In genomic region chr4:7418131-7418943, GRCh38 we compare ENCODE assay signal across 25 cellular contexts. TPM values are rescaled to one million over a fixed set of nuclear protein-coding genes. Genes with fewer than 3 reads are reported as not detected.
DNase-seq lines count a peak whose midpoint lies in the region; ATAC-seq and TF ChIP-seq lines count a peak whose summit lies in the region.
"Had no signal": no experiment of that assay in that cellular context is flagged by ENCODE, and none has a peak within 500 bp of the region (broad histone marks: within the 10 kb centered on the region; RNA-seq: fewer than 3 reads in every experiment).

No MANE protein-coding gene starts in this region.

- no peaks in the 10 kb centered on the region for H3K4me1 ChIP-seq in DND-41 (ENCODE audit: insufficient read depth, low read length)
- no peaks in the 10 kb centered on the region for H3K4me1 ChIP-seq in spleen
- H3K4me1 ChIP-seq in thyroid gland, result peaks cover 4 to 19% of the 10 kb centered on the region in 2 donors
- H3K4me1 ChIP-seq: heart right ventricle, SJCRH30 had no signal

- H3K36me3 ChIP-seq in DND-41 (ENCODE audit: insufficient read depth, low read length) (no peaks in the 10 kb centered on the region), spleen (no peaks in the 10 kb centered on the region), thyroid gland (no peaks in the 10 kb centered on the region)
- H3K36me3 ChIP-seq: heart right ventricle, neural progenitor cell, SJCRH30 had no signal

- no peaks in the 10 kb centered on the region for H3K36me3 Mint-ChIP-seq in activated T-cell treated with anti-CD3 and anti-CD28 coated beads, Interleukin-2, amount 50 U/mL, for 24 hours (ENCODE audit: low read depth)
- peaks cover 5% of the 10 kb centered on the region for H3K36me3 Mint-ChIP-seq in glutamatergic neuron (ENCODE audit: unreplicated experiment)
- H3K36me3 Mint-ChIP-seq: neural progenitor cell had no signal

- no peaks in the 10 kb centered on the region for H3K79me2 ChIP-seq in DND-41 (ENCODE audit: insufficient read depth, low read length)

- H3K27me3 ChIP-seq in DND-41 (ENCODE audit: insufficient read depth, low read length, poor library complexity) (peaks cover 3% of the 10 kb centered on the region), spleen (replicated peaks in 1 of 7) (peaks cover 0 to 27% (median 0%) of the 10 kb centered on the region in 7 donors), thyroid gland (no peaks in the 10 kb centered on the region)
- H3K27me3 ChIP-seq: heart right ventricle, neural progenitor cell, SJCRH30 had no signal

- WGBS in spleen, 5 donors, result 77 to 83% (median 80%) methylated on average over 14 to 15 of the region's 15 CpGs
- 85 to 92% methylated on average over 15 of the region's 15 CpGs for WGBS in thyroid gland, 2 donors

- no peak for ATAC-seq in DND-41 (ENCODE audit: insufficient read depth, low read depth)
- no peak for ATAC-seq in GM19455 (IDR thresholded peaks at IDR 0.05; ENCODE audit: unreplicated experiment)
- ATAC-seq: GM23338, heart right ventricle, left ventricle myocardium superior, mucosa of descending colon, Panc1 had no signal

- H4K20me1 ChIP-seq in DND-41 (ENCODE audit: insufficient read depth, low read length), result no peaks in the 10 kb centered on the region

- H3K9ac ChIP-seq in DND-41 (ENCODE audit: low read depth, low read length), result no peak overlapping the region
- H3K9ac ChIP-seq: neural progenitor cell had no signal

- no peak overlapping the region for H3K27ac Mint-ChIP-seq in activated T-cell treated with anti-CD3 and anti-CD28 coated beads, Interleukin-2, amount 50 U/mL, for 24 hours
- H3K27ac Mint-ChIP-seq in glutamatergic neuron (ENCODE audit: unreplicated experiment), result peak overlapping the region; percentile 33
- H3K27ac Mint-ChIP-seq: GM23338; neural progenitor cell; T-helper 1 cell treated with Interleukin-12 subunit alpha and Interleukin-12 subunit beta and Interleukin-4 antibody, amounts not matched to agents 30 μg/mL and 1 μg/mL, for 36 hours had no signal

- no peak overlapping the region for H2AFZ ChIP-seq in DND-41 (ENCODE audit: low read depth, low read length)
- H2AFZ ChIP-seq: GM23338, neural progenitor cell had no signal

- H3K27me3 Mint-ChIP-seq in activated T-cell treated with anti-CD3 and anti-CD28 coated beads, Interleukin-2, amount 50 U/mL, for 24 hours, result peaks cover 28% of the 10 kb centered on the region
- peaks cover 13% of the 10 kb centered on the region for H3K27me3 Mint-ChIP-seq in glutamatergic neuron (ENCODE audit: unreplicated experiment)

- TF ChIP-seq POLR2A in spleen (IDR thresholded peaks at IDR 0.05) (no peak), thyroid gland (IDR thresholded peaks at IDR 0.05) (no peak)

- intact Hi-C loops in spleen (cut with DNase I; ENCODE audit: low total_unique reads), result no loop called here
- intact Hi-C loops in thyroid gland (cut with DNase I), result no loop called here

- DNase-seq in activated T-cell treated with anti-CD3 and anti-CD28 coated beads, Interleukin-2, amount 50 U/mL, for 24 hours, result peak; percentile 2
- DNase-seq in activated T-cell treated with anti-CD3 and anti-CD28 coated beads, Interleukin-2, amount 50 U/mL, for 1 hour, result no peak
- no peak for DNase-seq in DND-41
- DNase-seq in glutamatergic neuron, result no peak
- DNase-seq in spleen, result peak; percentile 29
- DNase-seq in thyroid gland, result no peak
- DNase-seq in NCI-H2227 treated with DMSO at 0.1 percent for 48 hours (lab: John Stamatoyannopoulos, UW), result no peak
- DNase-seq: activated CD4-positive, alpha-beta T cell treated with anti-CD3 and anti-CD28 coated beads, Interleukin-2, amount 50 U/mL, for 1 hour; Calu3; central memory CD4-positive, alpha-beta T cell; heart right ventricle; left ventricle myocardium superior; NCI-H1417; SJCRH30; stimulated activated CD4-positive, alpha-beta T cell treated with anti-CD3 and anti-CD28 coated beads, Interleukin-4, amount 100 ng/mL, for 24 hours; stimulated activated naive CD4-positive, alpha-beta T cell treated with Interleukin-2 at 50 U/mL for 16 hours had no signal

- H3K27ac ChIP-seq in DND-41 (ENCODE audit: low read length) (no peak overlapping the region), spleen (no peak overlapping the region), thyroid gland (no peak overlapping the region)
- H3K27ac ChIP-seq: C4-2B, heart right ventricle, neural progenitor cell, SJCRH30 had no signal

- no peak overlapping the region for H3K4me3 ChIP-seq in DND-41 (ENCODE audit: low read depth in 1 of 2, low read length in 2 of 2)
- no peak overlapping the region for H3K4me3 ChIP-seq in spleen
- no peak overlapping the region for H3K4me3 ChIP-seq in thyroid gland (replicated peaks in 1 of 3)
- H3K4me3 ChIP-seq: GM23338, heart right ventricle, mucosa of descending colon, neural progenitor cell, SJCRH30 had no signal

- no peaks in the 10 kb centered on the region for H3K4me1 Mint-ChIP-seq in activated T-cell treated with anti-CD3 and anti-CD28 coated beads, Interleukin-2, amount 50 U/mL, for 24 hours (ENCODE audit: low read depth)
- no peaks in the 10 kb centered on the region for H3K4me1 Mint-ChIP-seq in glutamatergic neuron (ENCODE audit: low read depth, unreplicated experiment)

- peaks cover 4% of the 10 kb centered on the region for H3K9me3 Mint-ChIP-seq in activated T-cell treated with anti-CD3 and anti-CD28 coated beads, Interleukin-2, amount 50 U/mL, for 24 hours
- peaks cover 13% of the 10 kb centered on the region for H3K9me3 Mint-ChIP-seq in glutamatergic neuron (ENCODE audit: unreplicated experiment)
- H3K9me3 Mint-ChIP-seq: neural progenitor cell had no signal

- H3K4me2 ChIP-seq in DND-41 (ENCODE audit: insufficient read depth, low read length), result no peak overlapping the region
- H3K4me2 ChIP-seq: GM23338, neural progenitor cell had no signal

- no peaks in the 10 kb centered on the region for H3K9me3 ChIP-seq in DND-41 (ENCODE audit: insufficient read depth, low read length, severe bottlenecking)
- H3K9me3 ChIP-seq in spleen, result peaks cover 0 to 14% (median 4%) of the 10 kb centered on the region in 8 donors
- H3K9me3 ChIP-seq in thyroid gland, result no peaks in the 10 kb centered on the region
- H3K9me3 ChIP-seq: mucosa of descending colon, SJCRH30 had no signal

- TF ChIP-seq CTCF in DND-41 (IDR thresholded peaks at IDR 0.05; ENCODE audit: borderline replicate concordance, extremely low read depth, low read length, poor library complexity, severe bottlenecking), result peak; percentile 4
- TF ChIP-seq CTCF in glutamatergic neuron (IDR thresholded peaks at IDR 0.05; ENCODE audit: partially characterized antibody, unreplicated experiment), result no peak
- TF ChIP-seq CTCF in spleen (IDR thresholded peaks at IDR 0.05 in 8 of 11, conservative IDR thresholded peaks at IDR 0.05 in 3 of 11), result no peak
- TF ChIP-seq CTCF in thyroid gland (IDR thresholded peaks at IDR 0.05), result no peak

- H3K4me3 Mint-ChIP-seq in activated T-cell treated with anti-CD3 and anti-CD28 coated beads, Interleukin-2, amount 50 U/mL, for 24 hours, result no peak overlapping the region
- no peak overlapping the region for H3K4me3 Mint-ChIP-seq in glutamatergic neuron (ENCODE audit: unreplicated experiment)
- H3K4me3 Mint-ChIP-seq: GM23338; neural progenitor cell; T-helper 1 cell treated with Interleukin-12 subunit alpha and Interleukin-12 subunit beta and Interleukin-4 antibody, amounts not matched to agents 30 μg/mL and 1 μg/mL, for 36 hours had no signal

RNA-seq across cellular contexts. Expression of gene PSAPL1, which starts 16.4 kb away (rescaled TPM):
- not detected for total RNA-seq in glutamatergic neuron (ENCODE audit: unreplicated experiment)
- total RNA-seq in spleen, result not detected
- polyA plus RNA-seq in spleen, result not detected
- not detected for total RNA-seq in thyroid gland
- total RNA-seq: Calu3, dermis microvascular lymphatic vessel endothelial cell, GM23338, left ventricle myocardium superior, mucosa of descending colon, NCI-H460, SJCRH30 had no signal
- polyA plus RNA-seq: GM23338, heart right ventricle had no signal

Comparison
In these comparisons a context has a peak if more than half of its experiments do, and no peak if none do; other contexts are left out.
1. DNase-seq: peak in activated T-cell treated with anti-CD3 and anti-CD28 coated beads, Interleukin-2, amount 50 U/mL, for 24 hours (single experiment) and spleen (single experiment); none in activated T-cell treated with anti-CD3 and anti-CD28 coated beads, Interleukin-2, amount 50 U/mL, for 1 hour (single experiment), DND-41 (single experiment), glutamatergic neuron (single experiment), thyroid gland (0 of 2) and NCI-H2227 treated with DMSO at 0.1 percent for 48 hours (single experiment).